Comparison of ENCODE assay signal across 26 cellular contexts in genomic region chr1:2151906-2152305, GRCh38.
"Had no signal": no experiment of that assay in that cellular context is flagged by ENCODE, and none has a peak within 500 bp of the region (broad histone marks: within the 10 kb centered on the region; RNA-seq: fewer than 3 reads in every experiment).

No MANE protein-coding gene starts in this region.

- H3K36me3 ChIP-seq: colonic mucosa, gastroesophageal sphincter, pancreas, sigmoid colon had no signal

- H3K4me3 ChIP-seq: body of pancreas, colonic mucosa, gastroesophageal sphincter, hepatocyte, pancreas, psoas muscle, sigmoid colon, stomach, tibial artery had no signal

- H3K9me3 Mint-ChIP-seq: mesothelial cell of epicardium had no signal

- H3K9me3 ChIP-seq: body of pancreas, colonic mucosa, gastroesophageal sphincter, pancreas, psoas muscle, sigmoid colon, stomach, tibial artery had no signal

- H3K4me1 Mint-ChIP-seq: mesothelial cell of epicardium; stimulated activated naive B cell treated with anti-CD40 and anti-IgM and Interleukin-4, amounts not matched to agents 10 μg/mL and 1 μg/mL and 100 μg/mL, for 72 hours had no signal

- H3K27ac ChIP-seq: body of pancreas, colonic mucosa, gastroesophageal sphincter, hepatocyte, pancreas, psoas muscle, sigmoid colon, tibial artery, VCaP had no signal

- H3K27me3 Mint-ChIP-seq: activated naive CD8-positive, alpha-beta T cell; naive B cell; stimulated activated naive B cell treated with anti-CD40 and anti-IgM and Interleukin-4, amounts not matched to agents 10 μg/mL and 1 μg/mL and 100 μg/mL, for 72 hours had no signal

- H3K4me3 Mint-ChIP-seq: mesothelial cell of epicardium; naive B cell; stimulated activated naive B cell treated with anti-CD40 and anti-IgM and Interleukin-4, amounts not matched to agents 10 μg/mL and 1 μg/mL and 100 μg/mL, for 72 hours had no signal

- H3K4me1 ChIP-seq: body of pancreas, colonic mucosa, gastroesophageal sphincter, pancreas, psoas muscle, sigmoid colon, tibial artery had no signal

- ATAC-seq: body of pancreas; stimulated activated naive B cell treated with anti-CD40 and anti-IgM and Interleukin-4, amounts not matched to agents 10 μg/mL and 1 μg/mL and 100 μg/mL, for 72 hours had no signal

- H3K27me3 ChIP-seq: body of pancreas, colonic mucosa, gastroesophageal sphincter, hepatocyte, pancreas, sigmoid colon, stomach had no signal

- DNase-seq: activated CD4-positive, alpha-beta T cell treated with anti-CD3 and anti-CD28 coated beads for 4 hours; activated CD4-positive, alpha-beta T cell treated with anti-CD3 and anti-CD28 coated beads, Interleukin-2, amount 50 U/mL, for 4 hours; activated effector memory CD4-positive, alpha-beta T cell treated with Interleukin-2 at 50 U/mL for 16 hours; activated naive CD4-positive, alpha-beta T cell treated with Interleukin-2 at 50 U/mL for 16 hours; cerebellar nuclear complex; colonic mucosa; effector CD8-positive, alpha-beta T cell; left cardiac atrium; left ventricle myocardium superior; naive B cell; nucleus accumbens; pancreas; psoas muscle; sigmoid colon; small intestine; stimulated activated CD4-positive, alpha-beta T cell treated with anti-CD3 and anti-CD28 coated beads, Interleukin-15, amount 100 ng/mL, for 24 hours; stimulated activated CD4-positive, alpha-beta T cell treated with anti-CD3 and anti-CD28 coated beads, Interleukin-2, amount 100 ng/mL, for 24 hours; stimulated activated naive B cell treated with anti-CD40 and anti-IgM and Interleukin-4, amounts not matched to agents 10 μg/mL and 1 μg/mL and 100 μg/mL, for 72 hours; stomach; tibial artery had no signal

- H3K4me2 ChIP-seq: hepatocyte had no signal

- H3K27ac Mint-ChIP-seq: mesothelial cell of epicardium; stimulated activated naive B cell treated with anti-CD40 and anti-IgM and Interleukin-4, amounts not matched to agents 10 μg/mL and 1 μg/mL and 100 μg/mL, for 72 hours had no signal
